Comparison of ENCODE assay signal across 10 cellular contexts in genomic region chr14:61145258-61145902, GRCh38.
DNase-seq lines count a peak whose midpoint lies in the region; ATAC-seq and TF ChIP-seq lines count a peak whose summit lies in the region.
"Had no signal": no experiment of that assay in that cellular context is flagged by ENCODE, and none has a peak within 500 bp of the region (broad histone marks: within the 10 kb centered on the region; RNA-seq: fewer than 3 reads in every experiment).

No MANE protein-coding gene starts in this region.

- H3K27ac ChIP-seq in lower lobe of right lung, result peak overlapping the region; percentile 58
- peak overlapping the region; percentile 24 to 69 (median 38) for H3K27ac ChIP-seq in upper lobe of left lung

- no peak for TF ChIP-seq EP300 in upper lobe of left lung (IDR thresholded peaks at IDR 0.05)

- TF ChIP-seq POLR2A in upper lobe of left lung (IDR thresholded peaks at IDR 0.05), result no peak

- H3K9me3 ChIP-seq in lower lobe of right lung (peaks cover 12% of the 10 kb centered on the region), upper lobe of left lung (peaks cover 0 to 6% (median 5%) of the 10 kb centered on the region in 4 donors)

- intact Hi-C loops in lower lobe of right lung (cut with DNase I), result no loop called here

- DNase-seq in NCI-H1436 treated with DMSO at 0.1 percent for 48 hours (lab: John Stamatoyannopoulos, UW) (peak; percentile 41), NCI-H1436 (lab: John Stamatoyannopoulos, UW) (no peak), brain pericyte (ENCODE audit: low read depth, low spot score) (peak; percentile 79), lower lobe of right lung (no peak), upper lobe of left lung (no peak), foreskin melanocyte (no peak), CD1c-positive myeloid dendritic cell (ENCODE audit: extremely low spot score) (no peak), islet precursor cell (no peak)
- DNase-seq: 8988T, hypothalamus had no signal

- no peak overlapping the region for H3K4me3 ChIP-seq in lower lobe of right lung
- H3K4me3 ChIP-seq in upper lobe of left lung, result no peak overlapping the region

- ATAC-seq in lower lobe of right lung (peak; percentile 48 to 71), upper lobe of left lung (ENCODE audit: low FRiP score in 2 of 2) (peak; percentile 38 to 87)

- no peaks in the 10 kb centered on the region for H3K27me3 ChIP-seq in lower lobe of right lung (ENCODE audit: low read depth)
- no peaks in the 10 kb centered on the region for H3K27me3 ChIP-seq in upper lobe of left lung

- 61 to 64% methylated on average over 7 of the region's 7 CpGs for WGBS in upper lobe of left lung, 2 donors

- H3K4me1 ChIP-seq in lower lobe of right lung (peaks cover 8% of the 10 kb centered on the region), upper lobe of left lung (no peaks in the 10 kb centered on the region)

- no peaks in the 10 kb centered on the region for H3K36me3 ChIP-seq in lower lobe of right lung
- H3K36me3 ChIP-seq in upper lobe of left lung, result no peaks in the 10 kb centered on the region

- TF ChIP-seq CTCF in lower lobe of right lung (IDR thresholded peaks at IDR 0.05) (no peak), upper lobe of left lung (IDR thresholded peaks at IDR 0.05) (no peak)

Comparison
In these comparisons a context has a peak if more than half of its experiments do, and no peak if none do; other contexts are left out.
1. DNase-seq: peak in NCI-H1436 treated with DMSO at 0.1 percent for 48 hours (single experiment) and brain pericyte (single experiment); none in NCI-H1436 (single experiment), lower lobe of right lung (single experiment), upper lobe of left lung (0 of 2), foreskin melanocyte (single experiment), CD1c-positive myeloid dendritic cell (single experiment) and islet precursor cell (single experiment).